ENCODE assay signal across 8 cellular contexts in genomic region chr19:6393074-6393981, GRCh38. TPM values are rescaled to one million over a fixed set of nuclear protein-coding genes. Genes with fewer than 3 reads are reported as not detected.
DNase-seq lines count a peak whose midpoint lies in the region; ATAC-seq, FAIRE-seq and TF ChIP-seq lines count a peak whose summit lies in the region.

TSS of gene GTF2F1 (minus strand) at chr19:6393164. CDS start at chr19:6392995, 169 bp downstream.

- ATAC-seq in GM19324 (IDR thresholded peaks at IDR 0.05; ENCODE audit: low FRiP score, unreplicated experiment), result peak; percentile 85
- peak; percentile 79 for ATAC-seq in HG03521 (IDR thresholded peaks at IDR 0.05; ENCODE audit: unreplicated experiment)
- peak; percentile 92 for ATAC-seq in HepG2

- H3K4me3 ChIP-seq in BLaER1 (peak within 1 kb of the TSS; percentile 94), HepG2 (replicated peaks in 1 of 3; ENCODE audit: insufficient read depth in 1 of 3, low read depth in 2 of 3, low read length in 3 of 3) (peak within 1 kb of the TSS; percentile 81 to 99 (median 92))

- in situ Hi-C loops in HepG2 (cut with HindIII; ENCODE audit: extremely low pct_ligation_motif_present, low pct_unique_long_range_greater_than_20kb), result no loop called here

- H2AFZ ChIP-seq in HepG2 (ENCODE audit: low read length), result peak within 1 kb of the TSS; percentile 95

- H3K9ac ChIP-seq in BLaER1 (peak within 1 kb of the TSS; percentile 89), HepG2 (ENCODE audit: insufficient read depth, low read depth, low read length) (peak within 1 kb of the TSS; percentile 88)

- peak; percentile 52 to 70; a peak in 3 of 4 replicates for TF ChIP-seq POLR2A in HepG2 (IDR thresholded peaks at IDR 0.05; ENCODE audit: insufficient read depth in 1 of 2, low read depth in 2 of 2, low read length in 2 of 2)

- intact Hi-C loops in HepG2 (cut with micrococcal nuclease; ENCODE audit: unreplicated experiment), result no loop called here

- H3K4me2 ChIP-seq in BLaER1 (peak within 1 kb of the TSS; percentile 99), HepG2 (ENCODE audit: low read depth, low read length) (peak within 1 kb of the TSS; percentile 96)

- peak; percentile 72 for FAIRE-seq in HepG2 (lab: Jason Lieb, UNC)

- peaks cover 8% of the 10 kb centered on the region; the same call in 1 of the 2 replicates for H4K20me1 ChIP-seq in BLaER1
- no peaks in the 10 kb centered on the region for H4K20me1 ChIP-seq in HepG2 (ENCODE audit: insufficient read depth, low read length)

- peaks cover 18% of the 10 kb centered on the region for H3K79me2 ChIP-seq in HepG2 (ENCODE audit: insufficient read depth, low read length)

- CTCF ChIA-PET in HepG2 (lab: Yijun Ruan, JAX; ENCODE audit: low intra/inter-chr PET ratio, low total read pairs), result no interaction called here

- TF ChIP-seq RAD21 in HepG2 (CRISPR knock-in tag; IDR thresholded peaks at IDR 0.05), result peak; percentile 63; the same call in 1 of the 2 replicates

- H3K4me1 ChIP-seq in BLaER1 (peaks cover 30% of the 10 kb centered on the region), HepG2 (ENCODE audit: insufficient read depth, low read length) (peaks cover 24% of the 10 kb centered on the region)

- no TSS peak for BruUV-seq in HepG2 (replicated peaks; lab: Mats Ljungman, UMichigan)

- DNase-seq in NCI-H748 treated with DMSO at 0.1 percent for 48 hours (lab: John Stamatoyannopoulos, UW) (peak; percentile 71), dermis blood vessel endothelial cell (peak; percentile 94), HepG2 (ENCODE audit: low spot score) (peak; percentile 89)
- DNase-seq in activated CD4-positive, alpha-beta T cell treated with anti-CD3 and anti-CD28 coated beads, Interleukin-2, amount 50 U/mL, for 24 hours (ENCODE audit: low read depth in 1 of 2, low spot score in 1 of 2), result peak; percentile 89 to 90
- peak; percentile 93 for DNase-seq in stimulated activated CD4-positive, alpha-beta T cell treated with anti-CD3 and anti-CD28 coated beads, Interleukin-4, amount 100 ng/mL, for 1 hour

- TF ChIP-seq EP300 in HepG2 (IDR thresholded peaks at IDR 0.05; ENCODE audit: low read depth in 2 of 2, low read length in 2 of 2) (no peak), HepG2 (CRISPR knock-in tag; IDR thresholded peaks at IDR 0.05; ENCODE audit: borderline replicate concordance) (no peak; the same call in 1 of the 2 replicates)

- H3K27me3 ChIP-seq in BLaER1 (no peaks in the 10 kb centered on the region), HepG2 (ENCODE audit: control insufficient read depth in 1 of 2, insufficient read depth in 2 of 2, low read length in 2 of 2) (no peaks in the 10 kb centered on the region; a peak in 1 of 5 replicates)

- H3K9me3 ChIP-seq in BLaER1 (no peaks in the 10 kb centered on the region), HepG2 (ENCODE audit: low read length) (no peaks in the 10 kb centered on the region)

- H3K27ac ChIP-seq in BLaER1 (peak within 1 kb of the TSS; percentile 88), HepG2 (ENCODE audit: extremely low read length, insufficient read depth, low read length) (peak within 1 kb of the TSS; percentile 65)

- POLR2A ChIA-PET in HepG2 (lab: Yijun Ruan, JAX), result interaction anchor here (1.3 to 5.5 kb wide), 3 partner anchors 9 to 32 kb away, joined by 8 to 45 read pairs (median 15); partner anchors contain the start of genes ALKBH7 and KHSRP

- 0% methylated on average over 6 of the region's 69 CpGs for WGBS in HepG2 (ENCODE audit: low lambda C conversion rate)

- H3K36me3 ChIP-seq in BLaER1 (peaks cover 35% of the 10 kb centered on the region), HepG2 (replicated peaks in 1 of 2; ENCODE audit: control insufficient read depth in 1 of 2, insufficient read depth in 2 of 2, low read length in 2 of 2) (peaks cover 7 to 17% of the 10 kb centered on the region in 2 experiments)

- peak; percentile 54 for TF ChIP-seq CTCF in HepG2 (CRISPR knock-in tag; IDR thresholded peaks at IDR 0.05)

TF ChIP-seq in HepG2, 621 proteins besides CTCF, POLR2A, EP300 and RAD21 (continues in another document):
- TF ChIP-seq UBTF (CRISPR knock-in tag; IDR thresholded peaks at IDR 0.05) (0 out of 2 replicates have a peak, but pooled peaks have one; percentile 14), ARHGAP35 (CRISPR knock-in tag; IDR thresholded peaks at IDR 0.05; ENCODE audit: borderline replicate concordance) (no peak), NCOR1 (IDR thresholded peaks at IDR 0.05; ENCODE audit: borderline replicate concordance, low read length) (no peak), ARNT2 (CRISPR knock-in tag; IDR thresholded peaks at IDR 0.05; ENCODE audit: low read depth) (no peak), FOSL2 (CRISPR knock-in tag; IDR thresholded peaks at IDR 0.05) (no peak), ONECUT2 (CRISPR knock-in tag; IDR thresholded peaks at IDR 0.05) (no peak), ZNF878 (CRISPR knock-in tag; IDR thresholded peaks at IDR 0.05) (no peak), SRY (CRISPR knock-in tag; IDR thresholded peaks at IDR 0.05) (0 out of 2 replicates have a peak, but pooled peaks have one; percentile 58), ZFP36 (IDR thresholded peaks at IDR 0.05; ENCODE audit: borderline replicate concordance, low read depth, low read length, partially characterized antibody) (no peak), ZNF3 (CRISPR knock-in tag; IDR thresholded peaks at IDR 0.05) (no peak), RXRA (CRISPR knock-in tag; IDR thresholded peaks at IDR 0.05) (peak; percentile 59), PPARG (CRISPR knock-in tag; conservative IDR thresholded peaks at IDR 0.05) (no peak), ZNF766 (CRISPR knock-in tag; IDR thresholded peaks at IDR 0.05; ENCODE audit: borderline replicate concordance) (no peak), EED (CRISPR knock-in tag; IDR thresholded peaks at IDR 0.05) (no peak), PHF5A (CRISPR knock-in tag; IDR thresholded peaks at IDR 0.05; ENCODE audit: low read depth, unreplicated experiment) (no peak), RBAK (CRISPR knock-in tag; IDR thresholded peaks at IDR 0.05) (no peak), TMF1 (CRISPR knock-in tag; IDR thresholded peaks at IDR 0.05; ENCODE audit: low read depth) (0 out of 2 replicates have a peak, but pooled peaks have one; percentile 10), FIP1L1 (IDR thresholded peaks at IDR 0.05; ENCODE audit: borderline replicate concordance, insufficient read depth, low read depth, low read length) (no peak), ZSCAN30 (CRISPR knock-in tag; IDR thresholded peaks at IDR 0.05) (no peak)
- TF ChIP-seq, protein P1, sequence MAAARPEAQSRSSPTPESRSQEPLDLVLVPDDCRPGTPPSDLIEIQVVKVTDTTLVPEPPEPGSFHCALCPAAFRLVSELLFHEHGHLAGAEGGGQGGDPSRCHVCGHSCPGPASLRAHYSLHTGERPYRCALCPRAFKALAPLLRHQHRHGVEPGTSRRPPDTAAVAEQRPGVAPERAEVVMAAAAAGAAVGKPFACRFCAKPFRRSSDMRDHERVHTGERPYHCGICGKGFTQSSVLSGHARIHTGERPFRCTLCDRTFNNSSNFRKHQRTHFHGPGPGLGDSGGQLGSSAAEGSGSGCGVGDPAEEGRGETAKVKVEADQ (CRISPR knock-in tag; IDR thresholded peaks at IDR 0.05; ENCODE audit: borderline replicate concordance), result no peak

RNA-seq across cellular contexts. Expression of gene GTF2F1, which starts in this region (rescaled TPM):
- total RNA-seq in dermis blood vessel endothelial cell (41.4 and 74.5 TPM in 2 replicates), HepG2 (2016; rRNA removed; fragmentation: Illumina TruSeq; extraction: Trizol) (30.7 and 34.1 TPM in 2 replicates)
- 6.6 and 7.5 TPM in 2 replicates for total RNA-seq in HepG2 (2016; cell fraction: cytosol; rRNA removed; fragmentation: Illumina TruSeq; extraction: Trizol; ENCODE audit: low read depth)
- total RNA-seq in HepG2 (2016; cell fraction: insoluble cytoplasmic fraction; rRNA removed; fragmentation: Illumina TruSeq; extraction: Trizol), result 29.0 and 34.4 TPM in 2 replicates
- total RNA-seq in HepG2 (2016; cell fraction: membrane; rRNA removed; fragmentation: Illumina TruSeq; extraction: Trizol), result 16.5 and 20.0 TPM in 2 replicates
- total RNA-seq in HepG2 (2016; cell fraction: nucleus; rRNA removed; fragmentation: Illumina TruSeq; extraction: Trizol), result 14.6 and 16.4 TPM in 2 replicates
- 26.0 and 27.8 TPM in 2 replicates for polyA plus RNA-seq in HepG2 (2011; rRNA removed)
- polyA plus RNA-seq in HepG2 (2011; cell fraction: cytosol; rRNA removed), result 32.7 and 42.5 TPM in 2 replicates
- polyA plus RNA-seq in HepG2 (2011; cell fraction: nucleus; rRNA removed), result 26.0 and 28.8 TPM in 2 replicates
- 27.7 and 33.9 TPM in 2 replicates for polyA plus RNA-seq in HepG2 (2012)
- 10.1 and 10.5 TPM in 2 replicates for polyA plus RNA-seq in HepG2 (2016; cell fraction: cytosol; fragmentation: Illumina TruSeq; extraction: Trizol; ENCODE audit: low read depth)
- 48.2 and 57.9 TPM in 2 replicates for polyA plus RNA-seq in HepG2 (2016; cell fraction: insoluble cytoplasmic fraction; fragmentation: Illumina TruSeq; extraction: Trizol; ENCODE audit: low read depth)
- polyA plus RNA-seq in HepG2 (2016; cell fraction: membrane; fragmentation: Illumina TruSeq; extraction: Trizol; ENCODE audit: low read depth), result 16.8 and 18.4 TPM in 2 replicates
- 54.2 and 60.4 TPM in 2 replicates for polyA plus RNA-seq in HepG2 (2016; cell fraction: nucleus; fragmentation: Illumina TruSeq; extraction: Trizol; ENCODE audit: insufficient read depth, low read depth)
- 28.2 and 31.6 TPM in 2 replicates for polyA minus RNA-seq in HepG2 (2011; rRNA and poly(A)+ RNA removed; ENCODE audit: low replicate concordance)
- polyA minus RNA-seq in HepG2 (2011; cell fraction: cytosol; rRNA and poly(A)+ RNA removed), result 20.6 and 23.2 TPM in 2 replicates
- polyA minus RNA-seq in HepG2 (2011; cell fraction: nucleus; rRNA and poly(A)+ RNA removed), result 11.4 and 11.5 TPM in 2 replicates

Comparison
In these comparisons a context has a peak if more than half of its experiments do, and no peak if none do; other contexts are left out.
1. Peak in every context shown above with its lines: DNase-seq, ATAC-seq, H3K4me3 ChIP-seq and H3K27ac ChIP-seq.